9 cellular contexts compared by ENCODE assay signal in the genomic region with DNA sequence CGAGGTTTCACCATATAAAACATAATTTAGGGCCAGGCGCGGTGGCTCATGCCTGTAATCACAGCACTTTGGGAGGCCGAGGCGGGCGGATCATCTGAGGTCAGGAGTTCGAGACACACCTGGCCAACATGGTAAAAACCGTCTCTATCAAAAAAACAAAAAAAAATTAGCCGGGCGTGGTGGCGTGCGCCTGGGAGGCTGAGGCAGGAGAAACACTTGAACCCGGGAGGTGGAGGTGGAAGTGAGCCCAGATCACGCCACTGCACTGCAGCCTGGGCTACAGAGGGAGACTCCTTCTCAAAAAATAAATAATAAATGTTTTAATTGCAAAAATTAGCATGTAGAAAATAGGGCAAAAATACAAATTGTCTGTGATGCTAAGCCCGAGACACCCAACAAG. TPM values are rescaled to one million over a fixed set of nuclear protein-coding genes. Genes with fewer than 3 reads are reported as not detected.
DNase-seq lines count a peak whose midpoint lies in the region; ATAC-seq and TF ChIP-seq lines count a peak whose summit lies in the region.
"Had no signal": no experiment of that assay in that cellular context is flagged by ENCODE, and none has a peak within 500 bp of the region (broad histone marks: within the 10 kb centered on the region; RNA-seq: fewer than 3 reads in every experiment).

No MANE protein-coding gene starts in this region.

- H3K27ac ChIP-seq in epithelial cell of prostate (peak overlapping the region; percentile 71), psoas muscle (peak overlapping the region; percentile 80)

- H3K4me1 ChIP-seq in psoas muscle: peaks cover 28% of the 10 kb centered on the region

- TF ChIP-seq CTCF in GM12864 (IDR thresholded peaks at IDR 0.05; ENCODE audit: low read depth, low read length, missing control alignments) (no peak), psoas muscle (IDR thresholded peaks at IDR 0.05) (no peak)

- intact Hi-C loops in psoas muscle (cut with DNase I): no loop called here

- no peaks in the 10 kb centered on the region for H3K9me3 ChIP-seq in psoas muscle

- no peaks in the 10 kb centered on the region for H3K27me3 ChIP-seq in psoas muscle (ENCODE audit: insufficient read depth in 3 of 3, low read length in 2 of 3)

- DNase-seq in GM12864 (ENCODE audit: low read depth) (no peak), RPMI8226 (peak; percentile 16), epithelial cell of prostate (ENCODE audit: low read depth, low spot score) (no peak), psoas muscle (no peak), left lobe of liver (ENCODE audit: low spot score) (no peak), AG08396 (ENCODE audit: low spot score) (no peak), NCI-H187 (lab: John Stamatoyannopoulos, UW) (no peak)
- no peak for DNase-seq in effector CD8-positive, alpha-beta T cell (lab: John Stamatoyannopoulos, UW)
- DNase-seq: NCI-H524 treated with DMSO at 0.1 percent for 48 hours had no signal

- H3K36me3 ChIP-seq in psoas muscle (ENCODE audit: insufficient read depth in 1 of 2, low read depth in 1 of 2): no peaks in the 10 kb centered on the region

- H3K4me3 ChIP-seq in GM12864 (ENCODE audit: low read depth, low read length) (peak overlapping the region; percentile 68), psoas muscle (peak overlapping the region; percentile 91)

- ATAC-seq in psoas muscle (no peak), left lobe of liver (no peak)

- 67 to 77% (median 75%) methylated on average over 15 of the region's 15 CpGs for WGBS in psoas muscle, 3 donors

RNA-seq across cellular contexts. Expression of gene SFI1, which starts 1.0 kb away (rescaled TPM):
- total RNA-seq in psoas muscle (1 to 10 TPM; 2.7 to 8.6 (median 4.1) TPM), left lobe of liver (7.6 TPM)
- 1 to 10 TPM; 1.5 to 4.1 (median 2.2) TPM for polyA plus RNA-seq in psoas muscle

RNA-seq across cellular contexts. Expression of gene EIF4ENIF1, which starts 5.7 kb away (rescaled TPM):
- total RNA-seq in psoas muscle (10 to 100 TPM; 24.8 to 34.2 (median 26.6) TPM), left lobe of liver (8.9 TPM)
- 10 to 100 TPM in 2 of 3 donors, 1 to 10 TPM in 1; 9.2 to 23.4 (median 10.4) TPM for polyA plus RNA-seq in psoas muscle
